ENCODE assay signal across 25 cellular contexts in genomic region chr3:66827726-66828125, GRCh38.
"Had no signal": no experiment of that assay in that cellular context is flagged by ENCODE, and none has a peak within 500 bp of the region (broad histone marks: within the 10 kb centered on the region; RNA-seq: fewer than 3 reads in every experiment).

No MANE protein-coding gene starts in this region.

- H3K27ac ChIP-seq: neutrophil, parathyroid adenoma, psoas muscle, sigmoid colon, thoracic aorta, thyroid gland, tibial nerve, upper lobe of left lung, vagina had no signal

- H3K4me1 ChIP-seq: parathyroid adenoma, psoas muscle, sigmoid colon, thyroid gland, tibial nerve, vagina had no signal

- ATAC-seq: naive thymus-derived CD8-positive, alpha-beta T cell; right cardiac atrium; stimulated activated effector memory CD8-positive, alpha-beta T cell treated with anti-CD3 and anti-CD28 coated beads, Interleukin-12 subunit alpha, Interleukin-12 subunit beta, amount 100 ng/mL, for 72 hours; stimulated activated naive B cell treated with anti-CD40 and anti-IgM and Interleukin-4, amounts not matched to agents 10 μg/mL and 1 μg/mL and 100 μg/mL, for 72 hours had no signal

- H3K36me3 ChIP-seq: neutrophil, right lobe of liver, sigmoid colon, stomach, thoracic aorta, thyroid gland, tibial nerve, upper lobe of left lung, vagina had no signal

- H3K9me3 ChIP-seq: neutrophil, psoas muscle, right lobe of liver, sigmoid colon, stomach, thoracic aorta, thyroid gland, upper lobe of left lung, vagina had no signal

- H3K4me3 ChIP-seq: psoas muscle, right lobe of liver, sigmoid colon, stomach, thoracic aorta, thyroid gland, tibial nerve, upper lobe of left lung, vagina had no signal

- H3K9ac ChIP-seq: parathyroid adenoma had no signal

- H3K79me2 ChIP-seq: parathyroid adenoma had no signal

- DNase-seq: naive thymus-derived CD8-positive, alpha-beta T cell; nephron progenitor cell; posterior cingulate gyrus; psoas muscle; right cardiac atrium; sigmoid colon; small intestine; stimulated activated CD4-positive, alpha-beta T cell treated with anti-CD3 and anti-CD28 coated beads, Interleukin-15, amount 100 ng/mL, for 24 hours; stimulated activated CD4-positive, alpha-beta T cell treated with anti-CD3 and anti-CD28 coated beads, Interleukin-2, amount 100 ng/mL, for 24 hours; stimulated activated CD4-positive, alpha-beta T cell treated with anti-CD3 and anti-CD28 coated beads, Interleukin-2, amount 100 ng/mL, for 48 hours; stimulated activated CD4-positive, alpha-beta T cell treated with anti-CD3 and anti-CD28 coated beads, Interleukin-4, amount 100 ng/mL, for 24 hours; stimulated activated naive B cell treated with anti-CD40 and anti-IgM and Interleukin-4, amounts not matched to agents 10 μg/mL and 1 μg/mL and 100 μg/mL, for 72 hours; stimulated activated naive CD4-positive, alpha-beta T cell treated with Interleukin-2 at 50 U/mL for 16 hours; stomach; thyroid gland; trophoblast cell; upper lobe of left lung had no signal

- H3K27me3 ChIP-seq: neutrophil, right lobe of liver, sigmoid colon, stomach, thyroid gland, tibial nerve, upper lobe of left lung, vagina had no signal

- H2AFZ ChIP-seq: parathyroid adenoma had no signal

- FAIRE-seq: small intestine, urothelium cell line had no signal
